ENCODE assay signal across 15 cellular contexts in the genomic region with DNA sequence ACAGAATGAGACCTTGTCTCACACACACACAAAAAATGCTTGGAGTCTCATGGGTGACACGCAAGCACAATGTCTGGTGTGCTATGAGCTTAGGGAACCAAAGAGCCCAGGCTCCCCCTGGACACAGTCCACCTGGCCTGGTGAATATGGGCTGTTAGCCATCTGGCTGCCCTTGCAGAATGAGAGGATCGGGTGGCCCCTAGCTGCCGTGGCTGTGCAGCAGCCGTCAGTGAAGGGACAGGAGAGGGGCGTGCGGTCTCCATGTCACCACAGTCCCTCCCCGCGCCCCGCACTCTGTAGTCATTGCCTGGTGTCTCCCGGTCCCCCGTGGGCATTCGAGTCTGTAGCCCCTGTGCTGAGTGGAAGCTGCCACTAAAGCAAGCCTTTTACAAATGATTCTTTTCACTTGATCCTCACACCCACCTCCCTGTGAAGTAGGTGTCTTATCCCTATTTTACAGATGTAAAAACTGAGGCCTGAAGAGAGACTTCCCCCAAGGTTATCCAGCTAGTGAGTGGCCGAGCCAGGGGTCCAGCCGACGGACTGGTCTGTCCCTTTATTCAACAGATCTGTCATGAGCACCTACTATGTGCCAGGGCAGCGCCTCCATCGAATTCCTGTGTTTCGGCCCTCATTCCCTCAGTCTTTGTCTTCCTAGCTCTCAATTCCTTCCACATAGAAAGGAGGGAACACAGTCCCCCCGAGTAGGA. TPM values are rescaled to one million over a fixed set of nuclear protein-coding genes. Genes with fewer than 3 reads are reported as not detected.
DNase-seq lines count a peak whose midpoint lies in the region; ATAC-seq and TF ChIP-seq lines count a peak whose summit lies in the region.
"Had no signal": no experiment of that assay in that cellular context is flagged by ENCODE, and none has a peak within 500 bp of the region (broad histone marks: within the 10 kb centered on the region; RNA-seq: fewer than 3 reads in every experiment).

No MANE protein-coding gene starts in this region.

- H3K4me3 ChIP-seq in heart left ventricle = no peak overlapping the region
- H3K4me3 ChIP-seq in mesenchymal stem cell (ENCODE audit: insufficient read depth in 1 of 2, low read depth in 1 of 2, low read length in 2 of 2) = no peak overlapping the region

- H3K4ac ChIP-seq in mesenchymal stem cell (ENCODE audit: low read depth in 1 of 2, low read length in 2 of 2) = no peak overlapping the region

- no peaks in the 10 kb centered on the region for H3K27me3 ChIP-seq in heart left ventricle
- H3K27me3 ChIP-seq in mesenchymal stem cell (ENCODE audit: control insufficient read depth in 1 of 2, insufficient read depth in 1 of 2, low read length in 2 of 2) = no peaks in the 10 kb centered on the region

- ATAC-seq in heart left ventricle (peak; percentile 77 to 90 (median 85)), GM18907 (IDR thresholded peaks at IDR 0.05; ENCODE audit: unreplicated experiment) (no peak)
- ATAC-seq: Panc1 had no signal

- DNase-seq in NCI-H524 treated with DMSO at 0.1 percent for 48 hours (lab: John Stamatoyannopoulos, UW) (peak; percentile 71), heart left ventricle (peak in 4 of 5 donors; percentile 41 to 86 (median 66)), mesenchymal stem cell (no peak), NCI-H1105 treated with DMSO at 0.1 percent for 48 hours (lab: John Stamatoyannopoulos, UW) (no peak)
- no peak for DNase-seq in activated T-cell treated with anti-CD3 and anti-CD28 coated beads, Interleukin-2, amount 50 U/mL, for 48 hours
- DNase-seq: ACHN; CD8-positive, alpha-beta memory T cell; GOT3; NCI-H1436 treated with DMSO at 0.1 percent for 48 hours; NCI-H2081 treated with DMSO at 0.1 percent for 48 hours; NCI-H345; SHP77 had no signal

- H2AFZ ChIP-seq in mesenchymal stem cell (ENCODE audit: low read depth, low read length) = no peak overlapping the region

- no peak overlapping the region for H2BK15ac ChIP-seq in mesenchymal stem cell (ENCODE audit: low read depth, poor library complexity, severe bottlenecking)

- 64 to 79% (median 76%) methylated on average over 19 of the region's 19 CpGs for WGBS in heart left ventricle, 4 donors
- WGBS in mesenchymal stem cell = 94% methylated on average over 16 of the region's 19 CpGs

- H3K36me3 ChIP-seq in heart left ventricle (peaks cover 0 to 47% (median 17%) of the 10 kb centered on the region in 9 donors), mesenchymal stem cell (ENCODE audit: control insufficient read depth in 1 of 2, insufficient read depth in 2 of 2, low read depth in 1 of 2, low read length in 2 of 2) (peaks cover 48 to 68% of the 10 kb centered on the region in 2 experiments)

- H3K9me3 ChIP-seq in heart left ventricle (no peaks in the 10 kb centered on the region), mesenchymal stem cell (ENCODE audit: control insufficient read depth, low read length) (no peaks in the 10 kb centered on the region)

- peak overlapping the region; percentile 43 for H4K91ac ChIP-seq in mesenchymal stem cell (ENCODE audit: low read length)

- no peak overlapping the region for H2BK5ac ChIP-seq in mesenchymal stem cell (ENCODE audit: low read depth, low read length, poor library complexity, severe bottlenecking)

- H3K9ac ChIP-seq in mesenchymal stem cell (ENCODE audit: low read length) = no peak overlapping the region

- TF ChIP-seq POLR2A in heart left ventricle (IDR thresholded peaks at IDR 0.05) = no peak

- no peak overlapping the region for H2BK12ac ChIP-seq in mesenchymal stem cell (ENCODE audit: low read length in 2 of 2)

- no peak overlapping the region for H2BK120ac ChIP-seq in mesenchymal stem cell (ENCODE audit: low read depth, low read length)

- peaks cover 0 to 14% (median under 1%) of the 10 kb centered on the region in 12 donors for H3K4me1 ChIP-seq in heart left ventricle
- peaks cover 2% of the 10 kb centered on the region for H3K4me1 ChIP-seq in mesenchymal stem cell (ENCODE audit: control insufficient read depth, insufficient read depth, low read depth, low read length)

- H4K8ac ChIP-seq in mesenchymal stem cell (ENCODE audit: low read length) = no peak overlapping the region

- H3K18ac ChIP-seq in mesenchymal stem cell (ENCODE audit: low read depth in 1 of 2, low read length in 2 of 2) = no peak overlapping the region

- H3K14ac ChIP-seq in mesenchymal stem cell (ENCODE audit: low read length in 2 of 2) = no peak overlapping the region

- intact Hi-C loops in heart left ventricle (cut with DNase I) = loop anchor here in 7 of 10 donors (2.0 to 10.0 kb wide), 5 partner anchors 70 to 168 kb away; a partner anchor contains a TSS

- H2AK5ac ChIP-seq in mesenchymal stem cell (ENCODE audit: low read length, severe bottlenecking) = no peak overlapping the region

- H3K4me2 ChIP-seq in mesenchymal stem cell (ENCODE audit: low read length, poor library complexity, severe bottlenecking) = no peak overlapping the region

- peak overlapping the region; percentile 22; the same call in 1 of the 2 replicates for H3K27ac ChIP-seq in 22Rv1
- peak overlapping the region in 8 of 12 donors; percentile 29 to 75 (median 60) for H3K27ac ChIP-seq in heart left ventricle
- H3K27ac ChIP-seq in mesenchymal stem cell (ENCODE audit: low read length, poor library complexity, severe bottlenecking) = no peak overlapping the region

- no peaks in the 10 kb centered on the region for H3K79me1 ChIP-seq in mesenchymal stem cell (replicated peaks; ENCODE audit: low read length, poor library complexity, severe bottlenecking)

- TF ChIP-seq CTCF in 22Rv1 (IDR thresholded peaks at IDR 0.05) (no peak), heart left ventricle (IDR thresholded peaks at IDR 0.05) (peak in 3 of 12 donors; percentile 14 to 43 (median 30))

- no peak overlapping the region for H3K23ac ChIP-seq in mesenchymal stem cell (ENCODE audit: low read length in 2 of 2)

RNA-seq across cellular contexts. Expression of a gene that starts 18.8 kb away (rescaled TPM):
- total RNA-seq in heart left ventricle = 10 to 100 TPM in 5 of 9 donors, 1 to 10 TPM in 4; 7.9 to 14.9 (median 10.1) TPM
- 10 to 100 TPM; 13.4 to 13.9 TPM for polyA plus RNA-seq in heart left ventricle
- polyA plus RNA-seq in mesenchymal stem cell (2013, experiment 1 of 2) = 48.3 TPM
- 46.7 TPM for polyA plus RNA-seq in mesenchymal stem cell (2013, experiment 2 of 2)

RNA-seq across cellular contexts. Expression of a gene that starts 19.0 kb away (rescaled TPM):
- 10 to 100 TPM; 29.5 to 43.3 (median 34.4) TPM for total RNA-seq in heart left ventricle
- 10 to 100 TPM; 38.1 to 43.4 TPM for polyA plus RNA-seq in heart left ventricle
- 52.7 TPM for polyA plus RNA-seq in mesenchymal stem cell (2013, experiment 1 of 2)
- 55.4 TPM for polyA plus RNA-seq in mesenchymal stem cell (2013, experiment 2 of 2)

Comparison
In these comparisons a context has a peak if more than half of its experiments do, and no peak if none do; other contexts are left out.
1. DNase-seq: peak in NCI-H524 treated with DMSO at 0.1 percent for 48 hours (single experiment) and heart left ventricle (4 of 5); none in mesenchymal stem cell (single experiment), NCI-H1105 treated with DMSO at 0.1 percent for 48 hours (single experiment) and activated T-cell treated with anti-CD3 and anti-CD28 coated beads, Interleukin-2, amount 50 U/mL, for 48 hours (0 of 2).